Comparison of ENCODE assay signal across 1 cellular context in the genomic region with DNA sequence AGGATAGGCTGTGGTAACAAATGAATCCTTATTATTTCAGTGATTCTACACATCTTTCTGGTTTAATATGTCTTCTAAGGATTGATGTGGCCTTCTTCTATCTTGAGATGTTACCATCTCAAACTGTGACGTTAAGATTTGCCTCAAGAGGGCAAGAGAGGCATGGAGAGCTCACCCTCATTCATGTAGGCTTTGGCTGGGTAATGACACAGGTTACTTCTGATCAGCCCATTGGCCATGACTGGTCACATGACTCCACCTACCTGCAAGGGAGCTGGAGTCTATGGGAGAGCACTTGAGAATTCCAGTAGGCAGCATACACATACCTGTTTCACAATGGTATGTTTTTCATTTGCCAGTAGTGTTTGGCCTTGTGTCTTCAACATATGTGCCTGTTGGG.
TF ChIP-seq lines count a peak whose summit lies in the region.

No MANE protein-coding gene starts in this region.

TF ChIP-seq in SK-N-SH, 30 proteins besides CTCF, POLR2A, EP300 and RAD21 (continued from another document):
- TF ChIP-seq, protein P1, sequence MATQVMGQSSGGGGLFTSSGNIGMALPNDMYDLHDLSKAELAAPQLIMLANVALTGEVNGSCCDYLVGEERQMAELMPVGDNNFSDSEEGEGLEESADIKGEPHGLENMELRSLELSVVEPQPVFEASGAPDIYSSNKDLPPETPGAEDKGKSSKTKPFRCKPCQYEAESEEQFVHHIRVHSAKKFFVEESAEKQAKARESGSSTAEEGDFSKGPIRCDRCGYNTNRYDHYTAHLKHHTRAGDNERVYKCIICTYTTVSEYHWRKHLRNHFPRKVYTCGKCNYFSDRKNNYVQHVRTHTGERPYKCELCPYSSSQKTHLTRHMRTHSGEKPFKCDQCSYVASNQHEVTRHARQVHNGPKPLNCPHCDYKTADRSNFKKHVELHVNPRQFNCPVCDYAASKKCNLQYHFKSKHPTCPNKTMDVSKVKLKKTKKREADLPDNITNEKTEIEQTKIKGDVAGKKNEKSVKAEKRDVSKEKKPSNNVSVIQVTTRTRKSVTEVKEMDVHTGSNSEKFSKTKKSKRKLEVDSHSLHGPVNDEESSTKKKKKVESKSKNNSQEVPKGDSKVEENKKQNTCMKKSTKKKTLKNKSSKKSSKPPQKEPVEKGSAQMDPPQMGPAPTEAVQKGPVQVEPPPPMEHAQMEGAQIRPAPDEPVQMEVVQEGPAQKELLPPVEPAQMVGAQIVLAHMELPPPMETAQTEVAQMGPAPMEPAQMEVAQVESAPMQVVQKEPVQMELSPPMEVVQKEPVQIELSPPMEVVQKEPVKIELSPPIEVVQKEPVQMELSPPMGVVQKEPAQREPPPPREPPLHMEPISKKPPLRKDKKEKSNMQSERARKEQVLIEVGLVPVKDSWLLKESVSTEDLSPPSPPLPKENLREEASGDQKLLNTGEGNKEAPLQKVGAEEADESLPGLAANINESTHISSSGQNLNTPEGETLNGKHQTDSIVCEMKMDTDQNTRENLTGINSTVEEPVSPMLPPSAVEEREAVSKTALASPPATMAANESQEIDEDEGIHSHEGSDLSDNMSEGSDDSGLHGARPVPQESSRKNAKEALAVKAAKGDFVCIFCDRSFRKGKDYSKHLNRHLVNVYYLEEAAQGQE (IDR thresholded peaks at IDR 0.05; ENCODE audit: low read depth, low read length): no peak
- TF ChIP-seq YY1 (IDR thresholded peaks at IDR 0.05; ENCODE audit: low read depth): no peak
- TF ChIP-seq, protein P2, sequence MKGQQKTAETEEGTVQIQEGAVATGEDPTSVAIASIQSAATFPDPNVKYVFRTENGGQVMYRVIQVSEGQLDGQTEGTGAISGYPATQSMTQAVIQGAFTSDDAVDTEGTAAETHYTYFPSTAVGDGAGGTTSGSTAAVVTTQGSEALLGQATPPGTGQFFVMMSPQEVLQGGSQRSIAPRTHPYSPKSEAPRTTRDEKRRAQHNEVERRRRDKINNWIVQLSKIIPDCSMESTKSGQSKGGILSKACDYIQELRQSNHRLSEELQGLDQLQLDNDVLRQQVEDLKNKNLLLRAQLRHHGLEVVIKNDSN (IDR thresholded peaks at IDR 0.05; ENCODE audit: borderline replicate concordance, low read depth): peak; percentile 27; the same call in 1 of the 2 replicates
- no peak for TF ChIP-seq NRF1 (IDR thresholded peaks at IDR 0.05; ENCODE audit: low read depth, low read length)
